ENCODE assay signal across 25 cellular contexts in the genomic region with DNA sequence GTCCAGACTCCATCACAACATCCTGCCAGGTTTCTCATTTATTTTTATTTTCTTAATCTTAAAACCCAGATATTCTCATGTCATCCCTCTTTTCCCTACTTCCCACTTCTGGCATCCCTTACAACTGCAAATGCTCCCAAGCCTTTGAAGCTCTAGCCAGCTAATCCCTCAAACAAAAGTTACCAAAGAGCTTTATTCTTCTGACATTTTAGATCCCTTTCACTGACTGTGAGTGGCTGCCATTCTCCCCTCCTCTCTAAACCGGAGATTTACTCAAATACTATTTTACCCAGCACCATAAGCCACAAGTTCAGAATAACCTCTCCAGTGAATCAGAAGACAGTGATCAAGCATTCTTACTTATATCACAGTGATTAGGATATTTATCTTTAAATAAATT.
DNase-seq lines count a peak whose midpoint lies in the region; ATAC-seq, FAIRE-seq and TF ChIP-seq lines count a peak whose summit lies in the region.
"Had no signal": no experiment of that assay in that cellular context is flagged by ENCODE, and none has a peak within 500 bp of the region (broad histone marks: within the 10 kb centered on the region; RNA-seq: fewer than 3 reads in every experiment).

No MANE protein-coding gene starts in this region.

- H3K4me2 ChIP-seq in H9 (ENCODE audit: insufficient read depth, insufficient read length, low read length) (no peak overlapping the region), smooth muscle cell (peak overlapping the region; percentile 36)
- H3K4me2 ChIP-seq: BLaER1 treated with 17β-estradiol and CSF1 and Interleukin-3, amounts not matched to agents 10 nM and 100 nM had no signal

- no peak overlapping the region for H4K8ac ChIP-seq in H9 (replicated peaks; ENCODE audit: insufficient read length, low read depth, low read length)

- peak; percentile 27 for DNase-seq in H9
- no peak for DNase-seq in colonic mucosa
- DNase-seq in lower lobe of right lung: no peak
- no peak for DNase-seq in smooth muscle cell (lab: John Stamatoyannopoulos, UW; ENCODE audit: unreplicated experiment)
- DNase-seq in coronary artery (ENCODE audit: low spot score): no peak
- DNase-seq in activated CD8-positive, alpha-beta T cell treated with anti-CD3 and anti-CD28 coated beads, Interleukin-2, amount 10 ng/mL, durations not matched to agents 7 days and 5 days: no peak
- DNase-seq in T-helper 2 cell treated with Interferon-gamma antibody and Interleukin-4, amounts not matched to agents 5 μg/mL and 100 μg/mL, for 36 hours (ENCODE audit: low spot score): no peak
- no peak for DNase-seq in GM12891 (ENCODE audit: insufficient read length, low spot score)
- DNase-seq: ACHN; activated CD4-positive, alpha-beta memory T cell treated with anti-CD3 and anti-CD28 coated beads, Interleukin-2, amount 10 ng/mL, durations not matched to agents 7 days and 5 days; body of pancreas; Caco-2; DMS79; GOT3; Karpas-422; left cardiac atrium; mesendoderm; naive B cell; NCI-H146; NK-92 treated with Interleukin-12 subunit alpha and Interleukin-12 subunit beta, amount 100 ng/mL, for 24 hours; pancreas; Peyer's patch; upper lobe of right lung had no signal

- H3K79me1 ChIP-seq in H9 (ENCODE audit: insufficient read depth, low read depth, low read length, poor library complexity, severe bottlenecking): no peaks in the 10 kb centered on the region

- H2BK120ac ChIP-seq in H9 (ENCODE audit: low read depth, low read length, poor library complexity, severe bottlenecking): no peak overlapping the region

- no peaks in the 10 kb centered on the region for H3K23me2 ChIP-seq in H9 (ENCODE audit: insufficient read length, low read depth, low read length, poor library complexity, severe bottlenecking)

- no peak overlapping the region for H3T11ph ChIP-seq in H9 (ENCODE audit: low read length)

- peak overlapping the region in 2 of 3 experiments; percentile 27 to 62; a peak in 4 of 7 replicates for H3K27ac Mint-ChIP-seq in H9
- no peak overlapping the region for H3K27ac Mint-ChIP-seq in activated CD8-positive, alpha-beta T cell treated with anti-CD3 and anti-CD28 coated beads, Interleukin-2, amount 10 ng/mL, durations not matched to agents 7 days and 5 days
- H3K27ac Mint-ChIP-seq in T-helper 2 cell treated with Interferon-gamma antibody and Interleukin-4, amounts not matched to agents 5 μg/mL and 100 μg/mL, for 36 hours: no peak overlapping the region
- H3K27ac Mint-ChIP-seq: activated CD4-positive, alpha-beta memory T cell treated with anti-CD3 and anti-CD28 coated beads, Interleukin-2, amount 10 ng/mL, durations not matched to agents 7 days and 5 days; naive B cell; stimulated activated naive CD8-positive, alpha-beta T cell treated with anti-CD3 and anti-CD28 coated beads, Interleukin-15, Interleukin-2, amounts not matched to agents 100 ng/mL and 50 ng/mL, for 24 hours had no signal

- TF ChIP-seq CTCF in H9 (conservative IDR thresholded peaks at IDR 0.05): no peak
- TF ChIP-seq CTCF in colonic mucosa (IDR thresholded peaks at IDR 0.05): no peak
- no peak for TF ChIP-seq CTCF in lower lobe of right lung (IDR thresholded peaks at IDR 0.05)
- TF ChIP-seq CTCF in smooth muscle cell (IDR thresholded peaks at IDR 0.05; ENCODE audit: borderline replicate concordance, insufficient read depth, poor library complexity, severe bottlenecking): no peak
- TF ChIP-seq CTCF in coronary artery (IDR thresholded peaks at IDR 0.05): no peak

- H3K79me2 ChIP-seq in H9 (ENCODE audit: insufficient read depth, low read length) (no peaks in the 10 kb centered on the region), smooth muscle cell (ENCODE audit: low read depth) (no peaks in the 10 kb centered on the region)

- no peak overlapping the region for H3K56ac ChIP-seq in H9 (ENCODE audit: insufficient read length, low read depth, low read length)

- H3K9ac ChIP-seq in H9 (ENCODE audit: extremely low read depth, insufficient read length, low read length) (no peak overlapping the region), colonic mucosa (ENCODE audit: low read depth in 2 of 2, low read length in 2 of 2) (no peak overlapping the region), smooth muscle cell (ENCODE audit: low read depth) (no peak overlapping the region)
- H3K9ac ChIP-seq: BLaER1 treated with 17β-estradiol and CSF1 and Interleukin-3, amounts not matched to agents 10 nM and 100 nM had no signal

- no peaks in the 10 kb centered on the region for H3K27me3 Mint-ChIP-seq in H9 (ENCODE audit: low read depth)
- no peaks in the 10 kb centered on the region for H3K27me3 Mint-ChIP-seq in activated CD8-positive, alpha-beta T cell treated with anti-CD3 and anti-CD28 coated beads, Interleukin-2, amount 10 ng/mL, durations not matched to agents 7 days and 5 days (ENCODE audit: low read depth)
- H3K27me3 Mint-ChIP-seq in T-helper 2 cell treated with Interferon-gamma antibody and Interleukin-4, amounts not matched to agents 5 μg/mL and 100 μg/mL, for 36 hours (ENCODE audit: low read depth): no peaks in the 10 kb centered on the region
- H3K27me3 Mint-ChIP-seq: activated CD4-positive, alpha-beta memory T cell treated with anti-CD3 and anti-CD28 coated beads, Interleukin-2, amount 10 ng/mL, durations not matched to agents 7 days and 5 days; naive B cell; stimulated activated naive CD8-positive, alpha-beta T cell treated with anti-CD3 and anti-CD28 coated beads, Interleukin-15, Interleukin-2, amounts not matched to agents 100 ng/mL and 50 ng/mL, for 24 hours had no signal

- no peak overlapping the region for H2BK12ac ChIP-seq in H9 (ENCODE audit: insufficient read length, low read depth, low read length)

- H2BK15ac ChIP-seq in H9 (ENCODE audit: low read depth, low read length): no peak overlapping the region

- H3K9me3 ChIP-seq in H9 (ENCODE audit: control insufficient read depth, low read depth, low read length) (no peaks in the 10 kb centered on the region), colonic mucosa (no peaks in the 10 kb centered on the region), lower lobe of right lung (no peaks in the 10 kb centered on the region), smooth muscle cell (replicated peaks; ENCODE audit: low read depth) (no peaks in the 10 kb centered on the region)
- H3K9me3 ChIP-seq: BLaER1 treated with 17β-estradiol and CSF1 and Interleukin-3, amounts not matched to agents 10 nM and 100 nM; body of pancreas; Caco-2; pancreas; Peyer's patch; upper lobe of right lung had no signal

- H4K91ac ChIP-seq in H9 (ENCODE audit: insufficient read length, low read depth, low read length): no peak overlapping the region

- CTCF ChIA-PET in activated CD8-positive, alpha-beta T cell treated with anti-CD3 and anti-CD28 coated beads, Interleukin-2, amount 10 ng/mL, durations not matched to agents 7 days and 5 days (lab: Charles Lee): no interaction called here

- intact Hi-C loops in colonic mucosa (cut with DNase I) (no loop called here), lower lobe of right lung (cut with DNase I) (no loop called here)

- H2AK5ac ChIP-seq in H9 (ENCODE audit: insufficient read length, low read length): no peak overlapping the region

- no peaks in the 10 kb centered on the region; a peak in 1 of 7 replicates for H3K36me3 Mint-ChIP-seq in H9 (ENCODE audit: insufficient read depth in 1 of 3, low read depth in 3 of 3)
- H3K36me3 Mint-ChIP-seq in activated CD8-positive, alpha-beta T cell treated with anti-CD3 and anti-CD28 coated beads, Interleukin-2, amount 10 ng/mL, durations not matched to agents 7 days and 5 days (ENCODE audit: low read depth): no peaks in the 10 kb centered on the region
- H3K36me3 Mint-ChIP-seq in T-helper 2 cell treated with Interferon-gamma antibody and Interleukin-4, amounts not matched to agents 5 μg/mL and 100 μg/mL, for 36 hours (ENCODE audit: low read depth): no peaks in the 10 kb centered on the region
- H3K36me3 Mint-ChIP-seq: naive B cell had no signal

- no peak overlapping the region for H3K14ac ChIP-seq in H9 (ENCODE audit: insufficient read depth, low read length)

- H3K18ac ChIP-seq in H9 (ENCODE audit: insufficient read length, low read depth, low read length): no peak overlapping the region

- H2BK20ac ChIP-seq in H9 (ENCODE audit: low read depth, low read length, poor library complexity, severe bottlenecking): no peak overlapping the region

- H4K20me1 ChIP-seq in H9 (ENCODE audit: control insufficient read depth, insufficient read depth, insufficient read length) (no peaks in the 10 kb centered on the region), smooth muscle cell (ENCODE audit: low read depth) (no peaks in the 10 kb centered on the region)
- H4K20me1 ChIP-seq: BLaER1 treated with 17β-estradiol and CSF1 and Interleukin-3, amounts not matched to agents 10 nM and 100 nM had no signal

- H4K5ac ChIP-seq in H9 (ENCODE audit: insufficient read length, low read depth, low read length): no peak overlapping the region

- H3K27ac ChIP-seq in H9 (ENCODE audit: insufficient read length, low read depth, low read length) (no peak overlapping the region), colonic mucosa (peak overlapping the region; percentile 15), lower lobe of right lung (peak overlapping the region; percentile 59), smooth muscle cell (ENCODE audit: low read depth) (no peak overlapping the region), coronary artery (peak overlapping the region in 1 of 2 donors; percentile 31)
- H3K27ac ChIP-seq: BLaER1 treated with 17β-estradiol and CSF1 and Interleukin-3, amounts not matched to agents 10 nM and 100 nM; body of pancreas; pancreas; upper lobe of right lung had no signal

- no CpG with 5 or more reads among the region's 1 CpG for WGBS in H9 (ENCODE audit: extremely low coverage, insufficient read length, low lambda C conversion rate)
- 21% methylated on average over 1 of the region's 1 CpG for whole genome bisulfite sequencing in smooth muscle cell (ENCODE audit: low lambda C conversion rate)

- no peaks in the 10 kb centered on the region for H3K36me3 ChIP-seq in colonic mucosa
- H3K36me3 ChIP-seq in lower lobe of right lung: no peaks in the 10 kb centered on the region
- H3K36me3 ChIP-seq in smooth muscle cell (ENCODE audit: low read depth): no peaks in the 10 kb centered on the region
- H3K36me3 ChIP-seq: BLaER1 treated with 17β-estradiol and CSF1 and Interleukin-3, amounts not matched to agents 10 nM and 100 nM; pancreas; Peyer's patch; upper lobe of right lung had no signal

- POLR2A ChIA-PET in activated CD8-positive, alpha-beta T cell treated with anti-CD3 and anti-CD28 coated beads, Interleukin-2, amount 10 ng/mL, durations not matched to agents 7 days and 5 days (lab: Charles Lee): no interaction called here

- no peak for FAIRE-seq in GM12891 (lab: Jason Lieb, UNC)
- FAIRE-seq: pancreas had no signal

- H3F3A ChIP-seq in smooth muscle cell (ENCODE audit: low read depth): no peaks in the 10 kb centered on the region

- H3K4ac ChIP-seq in H9 (ENCODE audit: low read depth, low read length): no peak overlapping the region

- H3K4me1 ChIP-seq in H9 (ENCODE audit: insufficient read depth, low read length) (peaks cover 5% of the 10 kb centered on the region; the same call in 1 of the 2 replicates), colonic mucosa (no peaks in the 10 kb centered on the region), lower lobe of right lung (peaks cover 4% of the 10 kb centered on the region), smooth muscle cell (ENCODE audit: low read depth) (peaks cover 19% of the 10 kb centered on the region)
- H3K4me1 ChIP-seq: BLaER1 treated with 17β-estradiol and CSF1 and Interleukin-3, amounts not matched to agents 10 nM and 100 nM; body of pancreas; Caco-2; pancreas; Peyer's patch; upper lobe of right lung had no signal

- TF ChIP-seq POLR2A in GM12891 (IDR thresholded peaks at IDR 0.05; ENCODE audit: low read depth, low read length): no peak

- H3K4me3 Mint-ChIP-seq in H9: peak overlapping the region in 1 of 2 experiments; percentile 28; a peak in 2 of 5 replicates
- H3K4me3 Mint-ChIP-seq in activated CD8-positive, alpha-beta T cell treated with anti-CD3 and anti-CD28 coated beads, Interleukin-2, amount 10 ng/mL, durations not matched to agents 7 days and 5 days: no peak overlapping the region
- no peak overlapping the region for H3K4me3 Mint-ChIP-seq in T-helper 2 cell treated with Interferon-gamma antibody and Interleukin-4, amounts not matched to agents 5 μg/mL and 100 μg/mL, for 36 hours
- H3K4me3 Mint-ChIP-seq: activated CD4-positive, alpha-beta memory T cell treated with anti-CD3 and anti-CD28 coated beads, Interleukin-2, amount 10 ng/mL, durations not matched to agents 7 days and 5 days; naive B cell; stimulated activated naive CD8-positive, alpha-beta T cell treated with anti-CD3 and anti-CD28 coated beads, Interleukin-15, Interleukin-2, amounts not matched to agents 100 ng/mL and 50 ng/mL, for 24 hours had no signal

- no peak overlapping the region for H3K23ac ChIP-seq in H9 (ENCODE audit: insufficient read length, low read depth, low read length)

- H2AFZ ChIP-seq in H9 (ENCODE audit: low read length) (no peak overlapping the region), smooth muscle cell (ENCODE audit: low read depth) (peak overlapping the region; percentile 90)

- H3K27me3 ChIP-seq in H9 (ENCODE audit: insufficient read depth, low read length) (no peaks in the 10 kb centered on the region), colonic mucosa (no peaks in the 10 kb centered on the region), lower lobe of right lung (ENCODE audit: low read depth) (no peaks in the 10 kb centered on the region), smooth muscle cell (ENCODE audit: low read depth) (no peaks in the 10 kb centered on the region)
- H3K27me3 ChIP-seq: BLaER1 treated with 17β-estradiol and CSF1 and Interleukin-3, amounts not matched to agents 10 nM and 100 nM; body of pancreas; pancreas; Peyer's patch; upper lobe of right lung had no signal

- ATAC-seq in lower lobe of right lung: no peak
- ATAC-seq in activated CD8-positive, alpha-beta T cell treated with anti-CD3 and anti-CD28 coated beads, Interleukin-2, amount 10 ng/mL, durations not matched to agents 7 days and 5 days: no peak
- ATAC-seq: body of pancreas, left cardiac atrium, pancreas, upper lobe of right lung had no signal

- peaks cover 33% of the 10 kb centered on the region in 2 experiments for H3K4me1 Mint-ChIP-seq in H9
- H3K4me1 Mint-ChIP-seq in activated CD8-positive, alpha-beta T cell treated with anti-CD3 and anti-CD28 coated beads, Interleukin-2, amount 10 ng/mL, durations not matched to agents 7 days and 5 days (ENCODE audit: low read depth): no peaks in the 10 kb centered on the region
- H3K4me1 Mint-ChIP-seq in T-helper 2 cell treated with Interferon-gamma antibody and Interleukin-4, amounts not matched to agents 5 μg/mL and 100 μg/mL, for 36 hours (ENCODE audit: low read depth): no peaks in the 10 kb centered on the region
- H3K4me1 Mint-ChIP-seq: activated CD4-positive, alpha-beta memory T cell treated with anti-CD3 and anti-CD28 coated beads, Interleukin-2, amount 10 ng/mL, durations not matched to agents 7 days and 5 days; naive B cell had no signal

- H2BK5ac ChIP-seq in H9 (ENCODE audit: insufficient read length, low read length): no peak overlapping the region

- H3K4me3 ChIP-seq in colonic mucosa: no peak overlapping the region
- no peak overlapping the region for H3K4me3 ChIP-seq in lower lobe of right lung
- no peak overlapping the region for H3K4me3 ChIP-seq in smooth muscle cell
- no peak overlapping the region for H3K4me3 ChIP-seq in coronary artery
- H3K4me3 ChIP-seq: BLaER1 treated with 17β-estradiol and CSF1 and Interleukin-3, amounts not matched to agents 10 nM and 100 nM; body of pancreas; pancreas; Peyer's patch; upper lobe of right lung had no signal

- no peaks in the 10 kb centered on the region; a peak in 1 of 5 replicates for H3K9me3 Mint-ChIP-seq in H9
- no peaks in the 10 kb centered on the region for H3K9me3 Mint-ChIP-seq in activated CD8-positive, alpha-beta T cell treated with anti-CD3 and anti-CD28 coated beads, Interleukin-2, amount 10 ng/mL, durations not matched to agents 7 days and 5 days (ENCODE audit: insufficient read depth)
- peaks cover 21% of the 10 kb centered on the region for H3K9me3 Mint-ChIP-seq in T-helper 2 cell treated with Interferon-gamma antibody and Interleukin-4, amounts not matched to agents 5 μg/mL and 100 μg/mL, for 36 hours

Comparison
In these comparisons a context has a peak if more than half of its experiments do, and no peak if none do; other contexts are left out.
1. H3K27ac ChIP-seq: peak in colonic mucosa (single experiment) and lower lobe of right lung (single experiment); none in H9 (single experiment) and smooth muscle cell (single experiment).
2. H3K27ac Mint-ChIP-seq: peak in H9 (2 of 3); none in activated CD8-positive, alpha-beta T cell treated with anti-CD3 and anti-CD28 coated beads, Interleukin-2, amount 10 ng/mL, durations not matched to agents 7 days and 5 days (single experiment) and T-helper 2 cell treated with Interferon-gamma antibody and Interleukin-4, amounts not matched to agents 5 μg/mL and 100 μg/mL, for 36 hours (single experiment).